Comparison of ENCODE assay signal across 1 cellular context in genomic region chr3:194522579-194523046, GRCh38.
TF ChIP-seq lines count a peak whose summit lies in the region.

No MANE protein-coding gene starts in this region.

TF ChIP-seq in SK-N-SH, 30 proteins besides CTCF, POLR2A, EP300 and RAD21 (continued from another document):
- peak; percentile 31; the same call in 1 of the 2 replicates for TF ChIP-seq PBX3 (IDR thresholded peaks at IDR 0.05)
- no peak for TF ChIP-seq CHD2 (IDR thresholded peaks at IDR 0.05; ENCODE audit: low read length, partially characterized antibody)
- no peak for TF ChIP-seq USF2 (IDR thresholded peaks at IDR 0.05; ENCODE audit: borderline replicate concordance, low read depth, low read length)
- TF ChIP-seq SMC3 (IDR thresholded peaks at IDR 0.05; ENCODE audit: low read depth, low read length) = no peak
- no peak for TF ChIP-seq TCF12 (IDR thresholded peaks at IDR 0.05)
- no peak for TF ChIP-seq ZBTB33 (IDR thresholded peaks at IDR 0.05; ENCODE audit: borderline replicate concordance, low read depth)
- TF ChIP-seq FOXM1 (IDR thresholded peaks at IDR 0.05; ENCODE audit: low read depth) = no peak
- TF ChIP-seq ELF1 (IDR thresholded peaks at IDR 0.05) = no peak
- 0 out of 2 replicates have a peak, but pooled peaks have one; percentile 5 for TF ChIP-seq JUND (IDR thresholded peaks at IDR 0.05)
- no peak for TF ChIP-seq MXI1 (IDR thresholded peaks at IDR 0.05; ENCODE audit: low read depth, low read length)
- TF ChIP-seq RXRA (IDR thresholded peaks at IDR 0.05; ENCODE audit: borderline replicate concordance, low read depth) = 0 out of 2 replicates have a peak, but pooled peaks have one; percentile 8
- no peak for TF ChIP-seq EZH2phosphoT487 (IDR thresholded peaks at IDR 0.05; ENCODE audit: borderline replicate concordance, low read depth)
